Comparison of ENCODE assay signal across 8 cellular contexts in the genomic region with DNA sequence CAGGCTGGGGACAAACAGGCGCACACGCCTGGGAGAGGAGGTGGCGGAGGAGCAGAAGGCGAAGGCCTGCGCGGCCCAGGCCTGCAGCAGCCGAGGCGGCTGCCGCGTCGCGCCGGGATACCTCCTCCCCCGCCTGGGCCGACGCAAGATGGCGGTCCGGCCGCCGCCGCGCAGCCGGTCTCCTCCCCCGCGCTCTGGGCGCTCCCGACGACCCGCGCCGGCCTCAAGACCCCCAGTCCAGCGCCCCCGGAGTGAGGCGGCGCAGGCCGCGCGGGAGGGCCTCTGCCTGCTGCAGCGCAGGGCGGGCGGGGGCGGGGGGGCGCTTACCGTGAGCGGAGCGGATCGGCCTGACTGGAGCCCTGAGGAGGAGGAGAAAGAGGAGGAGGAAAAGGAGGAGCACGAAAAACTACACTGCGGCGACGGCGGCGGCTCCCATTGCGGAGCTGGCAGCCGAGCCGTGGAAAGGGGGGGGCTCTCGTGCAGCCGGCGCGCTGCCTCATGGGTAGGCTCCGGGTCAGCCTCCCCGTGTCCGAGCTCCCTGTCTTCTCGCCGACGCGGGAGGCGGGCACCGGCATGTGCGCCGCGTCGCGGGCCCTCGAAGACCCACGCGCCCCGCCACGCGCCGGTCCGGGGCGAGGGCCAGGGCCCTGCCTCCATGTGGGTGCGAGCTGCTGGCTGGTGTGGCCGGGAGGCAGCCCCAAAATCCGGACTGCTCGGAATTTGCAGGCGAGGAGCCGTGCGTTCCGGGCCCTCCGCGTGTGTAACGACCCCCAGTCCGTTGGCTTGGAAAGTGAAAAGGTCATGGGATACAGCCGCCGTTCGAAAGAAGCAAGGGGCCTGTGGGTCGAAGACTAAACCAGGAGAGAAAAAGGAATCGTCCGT. TPM values are rescaled to one million over a fixed set of nuclear protein-coding genes. Genes with fewer than 3 reads are reported as not detected.
DNase-seq lines count a peak whose midpoint lies in the region; FAIRE-seq and TF ChIP-seq lines count a peak whose summit lies in the region.

A gene with protein sequence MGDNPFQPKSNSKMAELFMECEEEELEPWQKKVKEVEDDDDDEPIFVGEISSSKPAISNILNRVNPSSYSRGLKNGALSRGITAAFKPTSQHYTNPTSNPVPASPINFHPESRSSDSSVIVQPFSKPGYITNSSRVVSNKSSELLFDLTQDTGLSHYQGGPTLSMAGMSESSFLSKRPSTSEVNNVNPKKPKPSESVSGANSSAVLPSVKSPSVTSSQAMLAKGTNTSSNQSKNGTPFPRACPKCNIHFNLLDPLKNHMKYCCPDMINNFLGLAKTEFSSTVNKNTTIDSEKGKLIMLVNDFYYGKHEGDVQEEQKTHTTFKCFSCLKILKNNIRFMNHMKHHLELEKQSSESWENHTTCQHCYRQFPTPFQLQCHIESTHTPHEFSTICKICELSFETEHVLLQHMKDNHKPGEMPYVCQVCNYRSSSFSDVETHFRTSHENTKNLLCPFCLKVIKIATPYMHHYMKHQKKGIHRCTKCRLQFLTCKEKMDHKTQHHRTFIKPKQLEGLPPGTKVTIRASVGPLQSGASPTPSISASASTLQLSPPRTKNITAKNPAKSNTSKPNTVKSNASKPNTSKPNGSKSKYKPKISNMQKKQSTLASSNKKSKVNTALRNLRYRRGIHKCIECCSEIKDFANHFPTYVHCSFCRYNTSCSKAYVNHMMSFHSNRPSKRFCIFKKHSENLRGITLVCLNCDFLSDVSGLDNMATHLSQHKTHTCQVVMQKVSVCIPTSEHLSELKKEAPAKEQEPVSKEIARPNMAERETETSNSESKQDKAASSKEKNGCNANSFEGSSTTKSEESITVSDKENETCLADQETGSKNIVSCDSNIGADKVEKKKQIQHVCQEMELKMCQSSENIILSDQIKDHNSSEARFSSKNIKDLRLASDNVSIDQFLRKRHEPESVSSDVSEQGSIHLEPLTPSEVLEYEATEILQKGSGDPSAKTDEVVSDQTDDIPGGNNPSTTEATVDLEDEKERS (minus strand): TSS at position 379 of the 882 bp plus-strand sequence. CDS start 26,400 bp downstream, outside the sequence.

- H3K36me3 ChIP-seq in H7 (replicated peaks; ENCODE audit: control insufficient read depth, insufficient read depth, low read length) (no peaks in the 10 kb centered on the region), MM.1S (replicated peaks; ENCODE audit: insufficient read depth, low read length) (no peaks in the 10 kb centered on the region), suprapubic skin (no peaks in the 10 kb centered on the region)

- TF ChIP-seq CTCF in MM.1S (IDR thresholded peaks at IDR 0.05; ENCODE audit: low read length) (no peak), suprapubic skin (IDR thresholded peaks at IDR 0.05) (no peak)

- peak; percentile 88 for DNase-seq in EL
- peak; percentile 81 for DNase-seq in H7
- peak; percentile 84 for DNase-seq in MM.1S
- peak; percentile 87 for DNase-seq in SK-N-DZ (ENCODE audit: low spot score)
- DNase-seq in activated naive CD4-positive, alpha-beta T cell treated with Interleukin-2 at 50 U/mL for 16 hours = peak; percentile 83
- DNase-seq in frontal cortex (ENCODE audit: low spot score in 2 of 2) = peak; percentile 85 to 88
- DNase-seq in occipital lobe (lab: John Stamatoyannopoulos, UW) = peak; percentile 85
- DNase-seq in suprapubic skin (ENCODE audit: low spot score in 2 of 2) = peak; percentile 90 to 93

- H3K9me2 ChIP-seq in MM.1S (replicated peaks; ENCODE audit: insufficient read depth, low read length) = no peaks in the 10 kb centered on the region

- no peaks in the 10 kb centered on the region for H4K20me1 ChIP-seq in MM.1S (ENCODE audit: insufficient read depth, low read length)

- peak within 1 kb of the TSS; percentile 89 for H3K9ac ChIP-seq in MM.1S (ENCODE audit: low read length)

- no peak for FAIRE-seq in frontal cortex (lab: Jason Lieb, UNC)

- peak in 1 of 2 donors; percentile 47 for TF ChIP-seq POLR2A in suprapubic skin (IDR thresholded peaks at IDR 0.05)

- 22% methylated on average over 39 of the region's 101 CpGs for WGBS in suprapubic skin

- no peak for TF ChIP-seq EP300 in suprapubic skin (IDR thresholded peaks at IDR 0.05)

- H3K79me2 ChIP-seq in MM.1S (ENCODE audit: low read length) = peaks cover 46% of the 10 kb centered on the region

- H3K4me3 ChIP-seq in H7 (ENCODE audit: insufficient read depth, low read depth, low read length) = peak within 1 kb of the TSS; percentile 50
- peak within 1 kb of the TSS; percentile 93 for H3K4me3 ChIP-seq in MM.1S (ENCODE audit: low read length)
- peak within 1 kb of the TSS; percentile 80 for H3K4me3 ChIP-seq in suprapubic skin

- peak within 1 kb of the TSS; percentile 93 for H2AFZ ChIP-seq in MM.1S (ENCODE audit: low read length)

- H3K27ac ChIP-seq in MM.1S (ENCODE audit: low read length) = peak within 1 kb of the TSS; percentile 65; the same call in 1 of the 2 replicates
- peak within 1 kb of the TSS; percentile 99 for H3K27ac ChIP-seq in suprapubic skin

- H3K4me1 ChIP-seq in MM.1S (ENCODE audit: low read length) (peaks cover 21% of the 10 kb centered on the region; the same call in 1 of the 2 replicates), suprapubic skin (peaks cover 53% of the 10 kb centered on the region)

- peak within 1 kb of the TSS; percentile 89 for H3K4me2 ChIP-seq in MM.1S (ENCODE audit: low read depth, low read length)

- H3K27me3 ChIP-seq in H7 (ENCODE audit: control insufficient read depth, insufficient read depth, low read length) = no peaks in the 10 kb centered on the region
- H3K27me3 ChIP-seq in MM.1S (replicated peaks; ENCODE audit: insufficient read depth, low read length) = no peaks in the 10 kb centered on the region
- H3K27me3 ChIP-seq in suprapubic skin = no peaks in the 10 kb centered on the region

- H3K9me3 ChIP-seq in MM.1S (replicated peaks; ENCODE audit: insufficient read depth, low read length) = no peaks in the 10 kb centered on the region
- no peaks in the 10 kb centered on the region for H3K9me3 ChIP-seq in suprapubic skin

- peaks cover 8% of the 10 kb centered on the region; the same call in 1 of the 2 replicates for H3F3A ChIP-seq in MM.1S (ENCODE audit: insufficient read depth, low read length)

RNA-seq across cellular contexts. Expression of the gene that starts here (rescaled TPM):
- 12.0 and 17.0 TPM in 2 replicates for total RNA-seq in H7 (2014; rRNA removed; shearing (Covaris generic))
- 18.8 and 26.3 TPM in 2 replicates for polyA plus RNA-seq in SK-N-DZ (2014; cell fraction: cytosol; rRNA removed)
- polyA plus RNA-seq in SK-N-DZ (2014; cell fraction: nucleus; rRNA removed) = 31.1 and 40.7 TPM in 2 replicates
- 113 TPM for total RNA-seq in frontal cortex
- 159 TPM for total RNA-seq in occipital lobe
- total RNA-seq in suprapubic skin = 10 to 100 TPM; 27.4 to 59.3 (median 37.3) TPM

Comparison
In these comparisons a context has a peak if more than half of its experiments do, and no peak if none do; other contexts are left out.
1. Peak in every context shown above with its lines: DNase-seq, H3K4me3 ChIP-seq and H3K27ac ChIP-seq.